Comparison of ENCODE assay signal across 1 cellular context in genomic region chr17:7477392-7478275, GRCh38.
TF ChIP-seq lines count a peak whose summit lies in the region.

No MANE protein-coding gene starts in this region.

TF ChIP-seq in HepG2, 621 proteins besides CTCF, POLR2A, EP300 and RAD21 (continued from another document):
- no peak; the same call in none of the 2 replicates for TF ChIP-seq DRAP1 (CRISPR knock-in tag; IDR thresholded peaks at IDR 0.05)
